In the genomic region with DNA sequence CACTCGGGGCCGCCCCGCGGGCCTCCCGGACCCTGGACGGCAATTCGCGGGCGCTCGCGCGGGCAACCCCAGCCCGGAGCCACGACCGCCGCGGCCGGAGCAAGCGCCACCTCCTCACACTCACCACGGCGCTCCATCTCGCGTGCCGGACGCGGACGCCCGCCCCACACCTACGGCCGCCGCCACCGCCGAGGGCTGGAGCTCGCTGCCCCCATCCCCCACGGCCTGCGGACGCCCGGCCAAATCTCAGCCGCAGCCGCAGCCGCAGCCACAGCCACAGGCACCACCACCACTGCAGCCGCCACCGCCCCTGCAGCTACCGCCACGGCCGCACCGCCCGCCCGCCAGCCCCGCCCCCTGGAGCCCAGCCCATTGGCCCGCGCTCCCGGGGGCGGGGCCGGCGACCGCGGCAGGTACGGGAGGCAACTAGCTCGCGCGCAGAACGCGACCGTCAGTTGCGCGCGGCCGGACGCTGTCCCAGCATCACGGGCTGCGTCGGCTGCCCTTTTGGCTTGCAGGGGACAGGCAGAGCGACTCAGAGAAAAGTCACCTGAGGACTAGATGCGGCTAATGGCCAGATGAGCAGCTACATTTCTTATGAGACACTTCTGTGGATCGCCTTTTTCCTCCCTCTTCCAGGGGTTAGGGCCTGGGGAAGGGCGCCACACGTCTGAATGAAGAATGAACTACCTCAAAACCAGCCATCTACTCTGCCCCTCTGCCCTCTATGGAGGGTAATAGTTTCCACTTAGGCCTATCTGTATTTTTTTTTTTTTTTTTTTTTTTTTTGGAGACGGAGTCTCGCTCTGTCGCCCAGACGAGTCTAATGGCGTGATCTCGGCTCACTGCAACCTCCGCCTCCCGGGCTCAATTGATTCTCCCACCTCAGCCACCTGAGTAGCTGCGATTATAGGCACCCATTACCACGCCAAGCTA, we compare ENCODE assay signal across 8 cellular contexts. TPM values are rescaled to one million over a fixed set of nuclear protein-coding genes. Genes with fewer than 3 reads are reported as not detected.
DNase-seq lines count a peak whose midpoint lies in the region; ATAC-seq and TF ChIP-seq lines count a peak whose summit lies in the region.

A gene with protein sequence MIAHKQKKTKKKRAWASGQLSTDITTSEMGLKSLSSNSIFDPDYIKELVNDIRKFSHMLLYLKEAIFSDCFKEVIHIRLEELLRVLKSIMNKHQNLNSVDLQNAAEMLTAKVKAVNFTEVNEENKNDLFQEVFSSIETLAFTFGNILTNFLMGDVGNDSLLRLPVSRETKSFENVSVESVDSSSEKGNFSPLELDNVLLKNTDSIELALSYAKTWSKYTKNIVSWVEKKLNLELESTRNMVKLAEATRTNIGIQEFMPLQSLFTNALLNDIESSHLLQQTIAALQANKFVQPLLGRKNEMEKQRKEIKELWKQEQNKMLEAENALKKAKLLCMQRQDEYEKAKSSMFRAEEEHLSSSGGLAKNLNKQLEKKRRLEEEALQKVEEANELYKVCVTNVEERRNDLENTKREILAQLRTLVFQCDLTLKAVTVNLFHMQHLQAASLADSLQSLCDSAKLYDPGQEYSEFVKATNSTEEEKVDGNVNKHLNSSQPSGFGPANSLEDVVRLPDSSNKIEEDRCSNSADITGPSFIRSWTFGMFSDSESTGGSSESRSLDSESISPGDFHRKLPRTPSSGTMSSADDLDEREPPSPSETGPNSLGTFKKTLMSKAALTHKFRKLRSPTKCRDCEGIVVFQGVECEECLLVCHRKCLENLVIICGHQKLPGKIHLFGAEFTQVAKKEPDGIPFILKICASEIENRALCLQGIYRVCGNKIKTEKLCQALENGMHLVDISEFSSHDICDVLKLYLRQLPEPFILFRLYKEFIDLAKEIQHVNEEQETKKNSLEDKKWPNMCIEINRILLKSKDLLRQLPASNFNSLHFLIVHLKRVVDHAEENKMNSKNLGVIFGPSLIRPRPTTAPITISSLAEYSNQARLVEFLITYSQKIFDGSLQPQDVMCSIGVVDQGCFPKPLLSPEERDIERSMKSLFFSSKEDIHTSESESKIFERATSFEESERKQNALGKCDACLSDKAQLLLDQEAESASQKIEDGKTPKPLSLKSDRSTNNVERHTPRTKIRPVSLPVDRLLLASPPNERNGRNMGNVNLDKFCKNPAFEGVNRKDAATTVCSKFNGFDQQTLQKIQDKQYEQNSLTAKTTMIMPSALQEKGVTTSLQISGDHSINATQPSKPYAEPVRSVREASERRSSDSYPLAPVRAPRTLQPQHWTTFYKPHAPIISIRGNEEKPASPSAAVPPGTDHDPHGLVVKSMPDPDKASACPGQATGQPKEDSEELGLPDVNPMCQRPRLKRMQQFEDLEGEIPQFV (minus strand): TSS at position 294 of the 936 bp plus-strand sequence. CDS start 5,973 bp downstream, outside the sequence.

- no peak within 1 kb of the TSS for H3K4me3 ChIP-seq in KMS-11 (IDR thresholded peaks at IDR 0.05; ENCODE audit: insufficient read depth, low read depth, low read length)
- H3K4me3 ChIP-seq in cardiac fibroblast (replicated peaks in 1 of 2; ENCODE audit: low read depth in 2 of 2, low read length in 2 of 2) = peak within 1 kb of the TSS; percentile 73 to 80
- H3K4me3 ChIP-seq in spleen = peak within 1 kb of the TSS; percentile 30 to 78 (median 64)

- no peaks in the 10 kb centered on the region for H3K36me3 Mint-ChIP-seq in T-cell

- TF ChIP-seq POLR2A in spleen (IDR thresholded peaks at IDR 0.05) = peak in 1 of 3 donors; percentile 87

- H3K9me3 ChIP-seq in spleen = peaks cover 0 to 8% (median 6%) of the 10 kb centered on the region in 8 donors

- H3K4me3 Mint-ChIP-seq in T-cell = peak within 1 kb of the TSS; percentile 55 to 69 (median 56)

- peak within 1 kb of the TSS; percentile 54 for H2AFZ ChIP-seq in KMS-11 (ENCODE audit: low read depth)

- POLR2A ChIA-PET in T-cell (lab: Charles Lee) = no interaction called here

- TF ChIP-seq CTCF in KMS-11 (conservative IDR thresholded peaks at IDR 0.05; ENCODE audit: low read depth, low read length) (no peak), cardiac fibroblast (IDR thresholded peaks at IDR 0.05; ENCODE audit: low read depth, low read length) (no peak), spleen (IDR thresholded peaks at IDR 0.05 in 8 of 11, conservative IDR thresholded peaks at IDR 0.05 in 3 of 11) (no peak)

- CTCF ChIA-PET in T-cell (lab: Charles Lee) = interaction anchor here (0.6 kb wide), 2 partner anchors 29 to 835 kb away, joined by 3 to 4 read pairs; partner anchors contain the start of gene ALG14 (in 1 of the 2)

- H3K79me2 ChIP-seq in KMS-11 (ENCODE audit: insufficient read depth, low read depth) = no peaks in the 10 kb centered on the region

- H3K4me2 ChIP-seq in KMS-11 = peak within 1 kb of the TSS; percentile 66

- no peak within 1 kb of the TSS for H3K9ac ChIP-seq in KMS-11

- H3K27me3 Mint-ChIP-seq in T-cell = peaks cover 61 to 70% of the 10 kb centered on the region in 2 donors

- no peak within 1 kb of the TSS for H3K27ac Mint-ChIP-seq in T-cell

- H3K27me3 ChIP-seq in KMS-11 (ENCODE audit: insufficient read depth, low read depth) (peaks cover 3% of the 10 kb centered on the region; the same call in 1 of the 2 replicates), spleen (replicated peaks in 1 of 7) (peaks cover 0 to 93% (median 22%) of the 10 kb centered on the region in 7 donors)

- 6 to 26% (median 9%) methylated on average over 19 to 88 of the region's 88 CpGs for WGBS in spleen, 5 donors

- H3K4me1 Mint-ChIP-seq in T-cell = peaks cover 13 to 15% (median 14%) of the 10 kb centered on the region in 3 donors

- DNase-seq in DMS153 treated with DMSO at 0.1 percent for 48 hours (lab: John Stamatoyannopoulos, UW; ENCODE audit: unreplicated experiment) = peak; percentile 74
- peak in 21 of 34 experiments; percentile 0 to 43 (median 12) for DNase-seq in T-cell
- peak; percentile 76 to 85 for DNase-seq in cardiac fibroblast (ENCODE audit: low read depth in 2 of 2)
- peak; percentile 95 for DNase-seq in islet precursor cell
- peak; percentile 93 for DNase-seq in spleen
- DNase-seq in GF-D8 (lab: John Stamatoyannopoulos, UW) = no peak

- H3K36me3 ChIP-seq in KMS-11 (ENCODE audit: insufficient read depth) (no peaks in the 10 kb centered on the region), spleen (no peaks in the 10 kb centered on the region)

- intact Hi-C loops in spleen (cut with DNase I; ENCODE audit: low total_unique reads) = no loop called here

- peak; percentile 92 for ATAC-seq in GM21619 (IDR thresholded peaks at IDR 0.05; ENCODE audit: unreplicated experiment)
- peak; percentile 74 to 90 (median 87) for ATAC-seq in T-cell (replicated peaks in 1 of 4)

- H4K20me1 ChIP-seq in KMS-11 (ENCODE audit: insufficient read depth) = no peaks in the 10 kb centered on the region

- peaks cover 4% of the 10 kb centered on the region for H3K4me1 ChIP-seq in KMS-11 (ENCODE audit: low read depth, poor library complexity, severe bottlenecking)
- peaks cover 0 to 42% (median 23%) of the 10 kb centered on the region in 6 donors for H3K4me1 ChIP-seq in spleen

- H3K9me3 Mint-ChIP-seq in T-cell = peaks cover 0 to 14% (median 6%) of the 10 kb centered on the region in 3 donors

- H3K27ac ChIP-seq in KMS-11 (no peak within 1 kb of the TSS), spleen (peak within 1 kb of the TSS; percentile 44 to 97 (median 90))

RNA-seq across cellular contexts. Expression of the gene that starts here (rescaled TPM):
- total RNA-seq in T-cell = under 1 TPM in 3 of 5 donors, not detected in 2; 0.13 to 0.54 (median 0.18) TPM
- total RNA-seq in spleen = 100 to 1,000 TPM in 2 of 7 donors, 10 to 100 TPM in 5; 42.8 to 124 (median 90.9) TPM
- polyA plus RNA-seq in spleen = 10 to 100 TPM in 2 of 3 donors, 1 to 10 TPM in 1; 7.3 to 21.2 (median 13.0) TPM

Comparison
In these comparisons a context has a peak if more than half of its experiments do, and no peak if none do; other contexts are left out.
1. RNA of the gene that starts here (total RNA-seq): 42.8 to 124 TPM in spleen; 0.13 to 0.54 TPM in T-cell; every median in the first group is over 10 times any median in the second.
2. Peak in DNase-seq and ATAC-seq in T-cell; RNA of the gene not detected or under 1 TPM.